In genomic region chr4:10006604-10007435, GRCh38 we compare ENCODE assay signal across 7 cellular contexts. TPM values are rescaled to one million over a fixed set of nuclear protein-coding genes. Genes with fewer than 3 reads are reported as not detected.
DNase-seq lines count a peak whose midpoint lies in the region; ATAC-seq and TF ChIP-seq lines count a peak whose summit lies in the region.

No MANE protein-coding gene starts in this region.

- no peak for TF ChIP-seq POLR2A in body of pancreas (IDR thresholded peaks at IDR 0.05)

- H2BK120ac ChIP-seq in mesendoderm (ENCODE audit: low read depth, low read length): no peak overlapping the region

- no peak overlapping the region for H2BK5ac ChIP-seq in mesendoderm (ENCODE audit: low read length)

- H3K9me3 ChIP-seq in body of pancreas: no peaks in the 10 kb centered on the region

- no peaks in the 10 kb centered on the region for H3K36me3 ChIP-seq in body of pancreas (replicated peaks in 1 of 2; ENCODE audit: insufficient read depth in 1 of 2, low read depth in 2 of 2)
- H3K36me3 ChIP-seq in mesendoderm (ENCODE audit: control insufficient read depth, insufficient read depth, low read length): no peaks in the 10 kb centered on the region

- no peak overlapping the region for H4K5ac ChIP-seq in mesendoderm (ENCODE audit: low read length)

- H3K27me3 ChIP-seq in body of pancreas (no peaks in the 10 kb centered on the region), mesendoderm (ENCODE audit: insufficient read depth, low read length, poor library complexity) (no peaks in the 10 kb centered on the region)

- H3K4ac ChIP-seq in mesendoderm (ENCODE audit: low read depth, low read length): no peak overlapping the region

- no peak overlapping the region for H2AK5ac ChIP-seq in mesendoderm (ENCODE audit: low read length)

- H3K18ac ChIP-seq in mesendoderm (ENCODE audit: low read length): no peak overlapping the region

- no peak overlapping the region for H3K23ac ChIP-seq in mesendoderm (ENCODE audit: low read length)

- intact Hi-C loops in body of pancreas (cut with DNase I): no loop called here

- DNase-seq in body of pancreas (peak; percentile 50 to 72 (median 69)), mesendoderm (peak; percentile 64), NCI-H524 treated with DMSO at 0.1 percent for 48 hours (lab: John Stamatoyannopoulos, UW) (no peak), NCI-H1417 treated with DMSO at 0.1 percent for 48 hours (lab: John Stamatoyannopoulos, UW) (no peak)
- no peak for DNase-seq in stimulated activated CD4-positive, alpha-beta T cell treated with anti-CD3 and anti-CD28 coated beads, Interleukin-15, amount 100 ng/mL, for 24 hours

- TF ChIP-seq CTCF in body of pancreas (IDR thresholded peaks at IDR 0.05): no peak

- no peak overlapping the region for H3K4me2 ChIP-seq in mesendoderm (ENCODE audit: low read length)

- H3K4me1 ChIP-seq in body of pancreas (peaks cover 45% of the 10 kb centered on the region), mesendoderm (ENCODE audit: control insufficient read depth, low read depth, low read length) (no peaks in the 10 kb centered on the region)

- no peak overlapping the region for H4K8ac ChIP-seq in mesendoderm (ENCODE audit: low read depth, low read length)

- no peak overlapping the region for H3K56ac ChIP-seq in mesendoderm (ENCODE audit: low read length)

- no peak overlapping the region for H3K9ac ChIP-seq in mesendoderm (ENCODE audit: low read length)

- 49 to 73% methylated on average over 10 to 11 of the region's 11 CpGs for WGBS in body of pancreas, 2 donors
- no CpG with 5 or more reads among the region's 11 CpGs for WGBS in mesendoderm (ENCODE audit: extremely low coverage, insufficient coverage, low lambda C conversion rate)

- ATAC-seq in GM19452 (IDR thresholded peaks at IDR 0.05; ENCODE audit: unreplicated experiment): peak; percentile 37
- peak; percentile 14 for ATAC-seq in HG03342 (IDR thresholded peaks at IDR 0.05; ENCODE audit: unreplicated experiment)
- ATAC-seq in body of pancreas: peak; percentile 84

- H3K4me3 ChIP-seq in body of pancreas (no peak overlapping the region), mesendoderm (ENCODE audit: low read length) (no peak overlapping the region)

- H3K79me1 ChIP-seq in mesendoderm (ENCODE audit: low read length): no peaks in the 10 kb centered on the region

- H2BK15ac ChIP-seq in mesendoderm (replicated peaks; ENCODE audit: low read depth): no peak overlapping the region

- peak overlapping the region; percentile 28 to 86 (median 75) for H3K27ac ChIP-seq in body of pancreas
- H3K27ac ChIP-seq in mesendoderm (ENCODE audit: low read depth, low read length): no peak overlapping the region

- H3K79me2 ChIP-seq in mesendoderm (ENCODE audit: control insufficient read depth, insufficient read depth, low read length): no peaks in the 10 kb centered on the region

RNA-seq across cellular contexts. Expression of gene SLC2A9, which starts 14.5 kb away (rescaled TPM):
- 1 to 10 TPM; 1.6 to 8.6 TPM for total RNA-seq in body of pancreas
- 0.97 TPM for polyA plus RNA-seq in mesendoderm (2013, experiment 1 of 2)
- 0.42 TPM for polyA plus RNA-seq in mesendoderm (2013, experiment 2 of 2)

Comparison
In these comparisons a context has a peak if more than half of its experiments do, and no peak if none do; other contexts are left out.
1. ATAC-seq: peak in every context shown above with its lines; median percentile 84 in body of pancreas; 37 in GM19452; 14 in HG03342.
2. DNase-seq: peak in body of pancreas (4 of 4) and mesendoderm (single experiment); none in NCI-H524 treated with DMSO at 0.1 percent for 48 hours (single experiment), NCI-H1417 treated with DMSO at 0.1 percent for 48 hours (single experiment) and stimulated activated CD4-positive, alpha-beta T cell treated with anti-CD3 and anti-CD28 coated beads, Interleukin-15, amount 100 ng/mL, for 24 hours (single experiment).